8 cellular contexts compared by ENCODE assay signal in genomic region chr19:1252818-1253513, GRCh38. TPM values are rescaled to one million over a fixed set of nuclear protein-coding genes. Genes with fewer than 3 reads are reported as not detected.
DNase-seq lines count a peak whose midpoint lies in the region; ATAC-seq, FAIRE-seq and TF ChIP-seq lines count a peak whose summit lies in the region.

No MANE protein-coding gene starts in this region.

- peak overlapping the region; percentile 97; the same call in 1 of the 2 replicates for H3K23ac ChIP-seq in IMR-90 (ENCODE audit: low read depth, low read length)

- no CpG with 5 or more reads among the region's 26 CpGs for WGBS in IMR-90 (ENCODE audit: extremely low coverage in 2 of 2, insufficient read length in 1 of 2), 2 experiments
- WGBS in right cardiac atrium = under 1% methylated on average over 26 of the region's 26 CpGs
- WGBS in sigmoid colon, 2 donors = 1 to 2% methylated on average over 26 of the region's 26 CpGs

- no peak overlapping the region for H2BK15ac ChIP-seq in IMR-90 (ENCODE audit: low read depth, low read length)

- peak in 2 of 4 donors; percentile 17 to 62 for TF ChIP-seq EP300 in sigmoid colon (IDR thresholded peaks at IDR 0.05)

- peak overlapping the region; percentile 97 for H4K91ac ChIP-seq in IMR-90 (ENCODE audit: insufficient read depth, low read depth, low read length)

- intact Hi-C loops in IMR-90 (cut with micrococcal nuclease) (loop anchor here (1.0 kb wide), 1 partner anchor 13 kb away; no protein-coding TSS in a partner anchor), right cardiac atrium (cut with DNase I) (no loop called here), sigmoid colon (cut with DNase I) (no loop called here)

- H3K9me3 ChIP-seq in IMR-90 (ENCODE audit: control insufficient read depth, insufficient read depth, low read length) (no peaks in the 10 kb centered on the region), astrocyte (ENCODE audit: insufficient read depth, low read depth, low read length) (no peaks in the 10 kb centered on the region), right cardiac atrium (ENCODE audit: control insufficient read depth, low read length) (no peaks in the 10 kb centered on the region), sigmoid colon (no peaks in the 10 kb centered on the region)

- peak overlapping the region; percentile 59; the same call in 1 of the 2 replicates for H4K5ac ChIP-seq in IMR-90 (ENCODE audit: low read depth, low read length)

- H3K18ac ChIP-seq in IMR-90 (ENCODE audit: low read depth, low read length) = peak overlapping the region; percentile 91

- peak overlapping the region; percentile 97 for H3K9ac ChIP-seq in IMR-90 (ENCODE audit: low read depth, low read length)
- H3K9ac ChIP-seq in astrocyte (ENCODE audit: low read length) = peak overlapping the region; percentile 88

- peaks cover 10% of the 10 kb centered on the region for H3K4me1 Mint-ChIP-seq in astrocyte (ENCODE audit: low read depth, unreplicated experiment)

- peak overlapping the region; percentile 89 for H2AK5ac ChIP-seq in IMR-90 (ENCODE audit: low read depth, low read length)

- dilution Hi-C loops in IMR-90 (cut with HindIII; ENCODE audit: low sequenced_read_pairs, unreplicated experiment) = no loop called here

- H3K27me3 Mint-ChIP-seq in astrocyte (ENCODE audit: low read depth, unreplicated experiment) = no peaks in the 10 kb centered on the region

- POLR2A ChIA-PET in IMR-90 (lab: Charles Lee; ENCODE audit: unreplicated experiment) = interaction anchor here (0.6 to 1.6 kb wide), 6 partner anchors 9 to 87 kb away, joined by 3 to 28 read pairs (median 4); partner anchors contain the start of gene CIRBP

- H3K9me1 ChIP-seq in IMR-90 (ENCODE audit: insufficient read depth, low read length) = no peaks in the 10 kb centered on the region

- peak overlapping the region; percentile 57 for H3K4me3 Mint-ChIP-seq in astrocyte (ENCODE audit: unreplicated experiment)

- peak overlapping the region; percentile 80 to 92 for H4K8ac ChIP-seq in IMR-90 (ENCODE audit: low read depth in 2 of 2, low read length in 2 of 2)

- no peaks in the 10 kb centered on the region for H3K9me3 Mint-ChIP-seq in astrocyte (ENCODE audit: unreplicated experiment)

- H3K14ac ChIP-seq in IMR-90 (replicated peaks; ENCODE audit: low read depth, low read length) = peak overlapping the region; percentile 82

- ATAC-seq in IMR-90 (ENCODE audit: low read depth) = peak; percentile 33
- ATAC-seq in right cardiac atrium = peak; percentile 58 to 64
- ATAC-seq in GM19324 (IDR thresholded peaks at IDR 0.05; ENCODE audit: low FRiP score, unreplicated experiment) = no peak

- H3K4me1 ChIP-seq in IMR-90 (ENCODE audit: control insufficient read depth, insufficient read depth, low read length) (peaks cover 35% of the 10 kb centered on the region), astrocyte (ENCODE audit: insufficient read depth, low read length) (peaks cover 42% of the 10 kb centered on the region), right cardiac atrium (ENCODE audit: control insufficient read depth, insufficient read depth, low read length) (peaks cover 13% of the 10 kb centered on the region), sigmoid colon (peaks cover 12 to 69% (median 59%) of the 10 kb centered on the region in 4 donors)

- H3K27ac Mint-ChIP-seq in astrocyte (ENCODE audit: unreplicated experiment) = peak overlapping the region; percentile 87

- peaks cover 64% of the 10 kb centered on the region for H3K36me3 ChIP-seq in IMR-90 (ENCODE audit: control insufficient read depth, insufficient read depth, low read length)
- peaks cover 24% of the 10 kb centered on the region for H3K36me3 ChIP-seq in astrocyte (ENCODE audit: insufficient read depth, low read length)
- peaks cover 20 to 56% (median 26%) of the 10 kb centered on the region in 4 donors for H3K36me3 ChIP-seq in sigmoid colon

- no peak for FAIRE-seq in astrocyte (lab: Jason Lieb, UNC)

- in situ Hi-C loops in IMR-90 (cut with MboI; ENCODE audit: low sequenced_read_pairs) = no loop called here

- H3K4ac ChIP-seq in IMR-90 (ENCODE audit: low read depth, low read length) = peak overlapping the region; percentile 98

- H3K36me3 Mint-ChIP-seq in astrocyte (ENCODE audit: low read depth, unreplicated experiment) = peaks cover 6% of the 10 kb centered on the region

- H3K27ac ChIP-seq in IMR-90 (ENCODE audit: insufficient read depth, low read length) = peak overlapping the region; percentile 99
- H3K27ac ChIP-seq in astrocyte (ENCODE audit: low read depth, low read length) = peak overlapping the region; percentile 89
- peak overlapping the region; percentile 98 for H3K27ac ChIP-seq in right cardiac atrium (ENCODE audit: low read length)
- peak overlapping the region; percentile 96 to 100 (median 100) for H3K27ac ChIP-seq in sigmoid colon

- peak overlapping the region; percentile 99 for H2BK5ac ChIP-seq in IMR-90 (ENCODE audit: low read depth, low read length, poor library complexity, severe bottlenecking)

- H3K4me2 ChIP-seq in IMR-90 (ENCODE audit: low read depth, low read length) (peak overlapping the region; percentile 82), astrocyte (ENCODE audit: low read length) (peak overlapping the region; percentile 100)

- peak overlapping the region; percentile 86 for H3K56ac ChIP-seq in IMR-90 (ENCODE audit: extremely low read depth, insufficient read depth, low read length)

- peak; percentile 10; the same call in 1 of the 2 replicates for TF ChIP-seq POLR2A in IMR-90 (IDR thresholded peaks at IDR 0.05; ENCODE audit: low read depth, low read length)
- no peak for TF ChIP-seq POLR2A in sigmoid colon (IDR thresholded peaks at IDR 0.05)

- H2BK120ac ChIP-seq in IMR-90 (ENCODE audit: low read depth, low read length) = peak overlapping the region; percentile 94

- peak overlapping the region; percentile 65 for H2AFZ ChIP-seq in IMR-90 (replicated peaks; ENCODE audit: low read length, poor library complexity)
- no peak overlapping the region for H2AFZ ChIP-seq in astrocyte (ENCODE audit: low read depth, low read length)

- no peak for TF ChIP-seq RAD21 in IMR-90 (IDR thresholded peaks at IDR 0.05; ENCODE audit: low read length)

- peak; percentile 24; the same call in 1 of the 2 replicates for TF ChIP-seq CTCF in IMR-90 (conservative IDR thresholded peaks at IDR 0.05; ENCODE audit: low read depth, low read length)
- TF ChIP-seq CTCF in astrocyte (IDR thresholded peaks at IDR 0.05; ENCODE audit: insufficient read depth, low read depth, low read length) = no peak
- peak in 2 of 4 experiments; percentile 23 to 24 for TF ChIP-seq CTCF in sigmoid colon (IDR thresholded peaks at IDR 0.05)

- peak overlapping the region; percentile 99 for H2AK9ac ChIP-seq in IMR-90 (replicated peaks; ENCODE audit: low read depth, low read length, poor library complexity)

- H3K79me2 ChIP-seq in astrocyte (ENCODE audit: insufficient read depth, low read length) = peaks cover 78% of the 10 kb centered on the region

- CTCF ChIA-PET in IMR-90 (lab: Yijun Ruan, JAX) = interaction anchor here (0.9 to 1.6 kb wide), 3 partner anchors 9 to 131 kb away, joined by 3 to 11 read pairs (median 7); no protein-coding TSS in a partner anchor

- H3K27me3 ChIP-seq in IMR-90 (ENCODE audit: control insufficient read depth, insufficient read depth, low read length) (no peaks in the 10 kb centered on the region), astrocyte (ENCODE audit: insufficient read depth, low read length) (no peaks in the 10 kb centered on the region), right cardiac atrium (ENCODE audit: control insufficient read depth, insufficient read depth) (no peaks in the 10 kb centered on the region), sigmoid colon (no peaks in the 10 kb centered on the region)

- H2BK20ac ChIP-seq in IMR-90 (ENCODE audit: low read depth, low read length) = peak overlapping the region; percentile 64; the same call in 1 of the 2 replicates

- H3K4me3 ChIP-seq in IMR-90 (ENCODE audit: insufficient read depth, low read depth, low read length) (peak overlapping the region; percentile 94), astrocyte (ENCODE audit: insufficient read depth, low read depth, low read length) (peak overlapping the region; percentile 84), right cardiac atrium (ENCODE audit: low read length) (peak overlapping the region; percentile 68), sigmoid colon (peak overlapping the region; percentile 75 to 96 (median 86))

- peaks cover 0 to 35% of the 10 kb centered on the region in 2 experiments; a peak in 2 of 4 replicates for H3K79me1 ChIP-seq in IMR-90 (ENCODE audit: low read depth in 1 of 2, low read length in 2 of 2)

- DNase-seq in C1 segment of cervical spinal cord (lab: John Stamatoyannopoulos, UW) = peak; percentile 80 to 99 (median 91)
- DNase-seq in IMR-90 = peak; percentile 97
- DNase-seq in SW480 (ENCODE audit: low spot score) = peak; percentile 71
- DNase-seq in astrocyte (ENCODE audit: low read depth) = peak; percentile 95
- peak; percentile 94 to 97 (median 96) for DNase-seq in right cardiac atrium
- peak; percentile 98 for DNase-seq in sigmoid colon
- no peak for DNase-seq in NCI-H510A treated with DMSO at 0.1 percent for 48 hours (lab: John Stamatoyannopoulos, UW)

- H4K20me1 ChIP-seq in IMR-90 (ENCODE audit: insufficient read depth, low read length) (peaks cover 87% of the 10 kb centered on the region), astrocyte (ENCODE audit: insufficient read depth, low read length) (peaks cover 61% of the 10 kb centered on the region)

- no TSS peak for BruUV-seq in IMR-90 (replicated peaks; lab: Mats Ljungman, UMichigan)

RNA-seq across cellular contexts. Expression of gene MIDN, which starts 4.6 kb away (rescaled TPM):
- 2.2 and 2.5 TPM in 2 replicates for total RNA-seq in IMR-90 (2012; rRNA removed)
- 24.1 and 26.0 TPM in 2 replicates for polyA plus RNA-seq in IMR-90 (2012; rRNA removed)
- polyA plus RNA-seq in IMR-90 (2012; cell fraction: cytosol; rRNA removed) = 39.2 and 47.7 TPM in 2 replicates
- polyA plus RNA-seq in IMR-90 (2012; cell fraction: nucleus; rRNA removed; ENCODE audit: low replicate concordance) = 97.0 and 144 TPM in 2 replicates
- total RNA-seq in astrocyte = 119 and 141 TPM in 2 replicates
- total RNA-seq in right cardiac atrium = 100 to 1,000 TPM in 1 of 4 donors, 10 to 100 TPM in 3; 50.2 to 123 (median 62.4) TPM
- 45.6 TPM for polyA plus RNA-seq in right cardiac atrium
- 10 to 100 TPM; 14.6 to 70.3 (median 15.4) TPM for total RNA-seq in sigmoid colon
- 10 to 100 TPM; 42.1 to 87.0 (median 57.7) TPM for polyA plus RNA-seq in sigmoid colon

RNA-seq across cellular contexts. Expression of gene ATP5F1D, which starts 11.4 kb away (rescaled TPM):
- 7.3 and 13.6 TPM in 2 replicates for total RNA-seq in IMR-90 (2012; rRNA removed)
- polyA plus RNA-seq in IMR-90 (2012; rRNA removed) = 140 and 189 TPM in 2 replicates
- 348 and 386 TPM in 2 replicates for polyA plus RNA-seq in IMR-90 (2012; cell fraction: cytosol; rRNA removed)
- polyA plus RNA-seq in IMR-90 (2012; cell fraction: nucleus; rRNA removed; ENCODE audit: low replicate concordance) = 72.4 and 213 TPM in 2 replicates
- total RNA-seq in astrocyte = 154 and 170 TPM in 2 replicates
- total RNA-seq in right cardiac atrium = 100 to 1,000 TPM; 490 to 706 (median 622) TPM
- 660 TPM for polyA plus RNA-seq in right cardiac atrium
- 100 to 1,000 TPM in 3 of 4 donors, 10 to 100 TPM in 1; 74.7 to 112 (median 104) TPM for total RNA-seq in sigmoid colon
- 100 to 1,000 TPM; 294 to 390 (median 352) TPM for polyA plus RNA-seq in sigmoid colon

RNA-seq across cellular contexts. Expression of gene CBARP, which starts 15.2 kb away (rescaled TPM):
- total RNA-seq in IMR-90 (2012; rRNA removed) (0.18 and 0.56 TPM in 2 replicates), astrocyte (18.8 and 19.8 TPM in 2 replicates), right cardiac atrium (1 to 10 TPM in 3 of 4 donors, under 1 TPM in 1; 0.89 to 2.2 (median 1.5) TPM), sigmoid colon (under 1 TPM in 3 of 4 donors, not detected in 1; 0.36 to 0.82 (median 0.81) TPM)
- polyA plus RNA-seq in IMR-90 (2012; rRNA removed) (3.9 and 8.5 TPM in 2 replicates), right cardiac atrium (0.97 TPM), sigmoid colon (under 1 TPM in 1 of 3 donors, not detected in 2; 0.36 TPM)
- polyA plus RNA-seq in IMR-90 (2012; cell fraction: cytosol; rRNA removed) = 3.2 and 7.9 TPM in 2 replicates
- polyA plus RNA-seq in IMR-90 (2012; cell fraction: nucleus; rRNA removed; ENCODE audit: low replicate concordance) = 24.1 and 64.4 TPM in 2 replicates

RNA-seq across cellular contexts. Expression of gene CIRBP, which starts 16.2 kb away (rescaled TPM):
- 226 and 299 TPM in 2 replicates for total RNA-seq in IMR-90 (2012; rRNA removed)
- 405 and 542 TPM in 2 replicates for polyA plus RNA-seq in IMR-90 (2012; rRNA removed)
- 562 and 617 TPM in 2 replicates for polyA plus RNA-seq in IMR-90 (2012; cell fraction: cytosol; rRNA removed)
- polyA plus RNA-seq in IMR-90 (2012; cell fraction: nucleus; rRNA removed; ENCODE audit: low replicate concordance) = 2,129 and 2,924 TPM in 2 replicates
- 184 and 215 TPM in 2 replicates for total RNA-seq in astrocyte
- total RNA-seq in right cardiac atrium = 100 to 1,000 TPM; 288 to 417 (median 333) TPM
- 370 TPM for polyA plus RNA-seq in right cardiac atrium
- total RNA-seq in sigmoid colon = 1,000 to 10,000 TPM in 1 of 4 donors, 100 to 1,000 TPM in 3; 602 to 1,004 (median 791) TPM
- polyA plus RNA-seq in sigmoid colon = 100 to 1,000 TPM; 129 to 455 (median 265) TPM

RNA-seq across cellular contexts. Expression of gene FAM174C, which starts 22.4 kb away (rescaled TPM):
- total RNA-seq in IMR-90 (2012; rRNA removed) (7.5 and 10.6 TPM in 2 replicates), astrocyte (50.5 and 50.8 TPM in 2 replicates), right cardiac atrium (10 to 100 TPM; 15.9 to 18.1 (median 17.0) TPM), sigmoid colon (10 to 100 TPM; 24.7 to 49.3 (median 29.8) TPM)
- polyA plus RNA-seq in IMR-90 (2012; rRNA removed) (61.8 and 93.4 TPM in 2 replicates), right cardiac atrium (25.3 TPM), sigmoid colon (10 to 100 TPM; 37.0 to 87.8 (median 60.1) TPM)
- 94.9 and 135 TPM in 2 replicates for polyA plus RNA-seq in IMR-90 (2012; cell fraction: cytosol; rRNA removed)
- polyA plus RNA-seq in IMR-90 (2012; cell fraction: nucleus; rRNA removed; ENCODE audit: low replicate concordance) = 46.6 and 93.7 TPM in 2 replicates
